Comparison of ENCODE assay signal across 26 cellular contexts in the genomic region with DNA sequence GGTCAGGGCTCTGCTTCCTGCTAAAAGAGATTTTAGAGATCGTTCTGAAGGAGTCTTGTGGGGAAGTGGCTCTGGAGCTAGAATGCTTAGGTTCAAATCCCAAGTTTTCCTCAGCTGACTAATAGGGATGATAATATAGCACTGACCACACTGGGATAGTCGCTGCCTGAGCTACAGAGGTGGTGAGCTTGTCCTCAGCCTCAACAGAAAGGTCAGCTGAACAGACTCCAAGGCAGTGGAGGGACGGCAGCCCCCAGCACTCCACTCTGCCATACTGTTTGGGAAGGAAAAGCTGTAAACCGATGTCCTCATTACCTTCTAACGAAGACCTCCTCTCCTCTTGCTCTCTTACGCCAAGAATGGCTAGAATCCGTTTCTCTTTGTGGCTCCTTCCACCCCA. TPM values are rescaled to one million over a fixed set of nuclear protein-coding genes. Genes with fewer than 3 reads are reported as not detected.
DNase-seq lines count a peak whose midpoint lies in the region; FAIRE-seq and TF ChIP-seq lines count a peak whose summit lies in the region.
"Had no signal": no experiment of that assay in that cellular context is flagged by ENCODE, and none has a peak within 500 bp of the region (broad histone marks: within the 10 kb centered on the region; RNA-seq: fewer than 3 reads in every experiment).

No MANE protein-coding gene starts in this region.

- H3K27ac Mint-ChIP-seq in mesothelial cell of epicardium: peak overlapping the region; percentile 47
- H3K27ac Mint-ChIP-seq: CD4-positive, alpha-beta memory T cell had no signal

- H3K36me3 ChIP-seq in Karpas-422 (ENCODE audit: insufficient read depth, low read length): no peaks in the 10 kb centered on the region
- H3K36me3 ChIP-seq: HAP-1, Peyer's patch had no signal

- H3K4me3 ChIP-seq in Karpas-422 (ENCODE audit: low read length): no peak overlapping the region
- H3K4me3 ChIP-seq: GM12878, HAP-1, Peyer's patch had no signal

- no peak overlapping the region for H2AFZ ChIP-seq in Karpas-422 (ENCODE audit: low read length)

- H3K9me2 ChIP-seq in Karpas-422 (replicated peaks; ENCODE audit: insufficient read depth, low read length): no peaks in the 10 kb centered on the region

- no peaks in the 10 kb centered on the region for H4K20me1 ChIP-seq in Karpas-422 (ENCODE audit: insufficient read depth, low read depth, low read length)

- peak; percentile 11 for FAIRE-seq in H54 (lab: Jason Lieb, UNC)
- FAIRE-seq: GM12878, GM19239 had no signal

- peaks cover 24% of the 10 kb centered on the region for H3K4me1 Mint-ChIP-seq in mesothelial cell of epicardium

- no peaks in the 10 kb centered on the region for H3K9me3 ChIP-seq in Karpas-422 (ENCODE audit: low read length)
- H3K9me3 ChIP-seq: HAP-1, Peyer's patch had no signal

- no peaks in the 10 kb centered on the region for H3K27me3 ChIP-seq in Karpas-422 (ENCODE audit: low read length)
- H3K27me3 ChIP-seq: Peyer's patch had no signal

- no peaks in the 10 kb centered on the region for H3K27me3 Mint-ChIP-seq in mesothelial cell of epicardium (ENCODE audit: low read depth)
- H3K27me3 Mint-ChIP-seq: CD4-positive, alpha-beta memory T cell had no signal

- H3K4me2 ChIP-seq in Karpas-422 (ENCODE audit: low read depth, low read length, poor library complexity, severe bottlenecking): no peak overlapping the region
- H3K4me2 ChIP-seq: KMS-11 had no signal

- no peaks in the 10 kb centered on the region for H3K9me3 Mint-ChIP-seq in mesothelial cell of epicardium
- H3K9me3 Mint-ChIP-seq: CD4-positive, alpha-beta memory T cell had no signal

- DNase-seq in H54 (ENCODE audit: insufficient read length, low spot score) (no peak), Karpas-422 (no peak), mesothelial cell of epicardium (ENCODE audit: low spot score in 2 of 2, unreplicated experiment in 2 of 2) (no peak), NCI-H2196 (lab: John Stamatoyannopoulos, UW; ENCODE audit: unreplicated experiment) (no peak), activated gamma-delta T cell treated with Interleukin-2 at 50 U/mL for 16 hours (no peak), HUDEP-2 (lab: John Stamatoyannopoulos, UW; ENCODE audit: unreplicated experiment in 76 of 76) (no peak)
- no peak for DNase-seq in stimulated activated CD4-positive, alpha-beta T cell treated with anti-CD3 and anti-CD28 coated beads, Interleukin-12 subunit alpha, Interleukin-12 subunit beta, amount 100 ng/mL, for 4 hours
- DNase-seq: C1 segment of cervical spinal cord; CD4-positive, alpha-beta memory T cell; COR-L47; DMS53; NCI-H1048; NCI-H1417; NCI-H1694; NCI-H2029 treated with DMSO at 0.1 percent for 48 hours; NCI-H226; NCI-H510A; NCI-H69; OCI-M1; Peyer's patch; SHP77 treated with DMSO at 0.1 percent for 48 hours; T-helper 1 cell had no signal

- peaks cover 97% of the 10 kb centered on the region for H3K79me2 ChIP-seq in Karpas-422 (ENCODE audit: low read length)

- TF ChIP-seq CTCF in mesothelial cell of epicardium (IDR thresholded peaks at IDR 0.05; ENCODE audit: unreplicated experiment): no peak

- no peak for TF ChIP-seq POLR2A in H54 (IDR thresholded peaks at IDR 0.05; ENCODE audit: low read depth, low read length)

- H3K27ac ChIP-seq in Karpas-422 (ENCODE audit: low read length): peak overlapping the region; percentile 30; the same call in 1 of the 2 replicates
- H3K27ac ChIP-seq: KMS-11, Peyer's patch had no signal

- no peak overlapping the region for H3K9ac ChIP-seq in Karpas-422 (ENCODE audit: low read length)
- H3K9ac ChIP-seq: KMS-11 had no signal

- no peak overlapping the region for H3K4me3 Mint-ChIP-seq in mesothelial cell of epicardium
- H3K4me3 Mint-ChIP-seq: CD4-positive, alpha-beta memory T cell had no signal

- H3K4me1 ChIP-seq in Karpas-422 (ENCODE audit: low read length): peaks cover 42% of the 10 kb centered on the region

- H3K36me3 Mint-ChIP-seq in mesothelial cell of epicardium: no peaks in the 10 kb centered on the region

RNA-seq across cellular contexts. Expression of a gene that starts 36.2 kb away (rescaled TPM):
- total RNA-seq in Karpas-422 (2014; rRNA removed; shearing (Covaris generic); ENCODE audit: low replicate concordance): 64.1 and 73.6 TPM in 2 replicates
- 147 to 155 TPM (median 148 TPM) in 3 replicates for total RNA-seq in mesothelial cell of epicardium
